ENCODE assay signal across 14 cellular contexts in genomic region chr11:102438311-102439062, GRCh38. TPM values are rescaled to one million over a fixed set of nuclear protein-coding genes. Genes with fewer than 3 reads are reported as not detected.
DNase-seq lines count a peak whose midpoint lies in the region; ATAC-seq, FAIRE-seq and TF ChIP-seq lines count a peak whose summit lies in the region.
"Had no signal": no experiment of that assay in that cellular context is flagged by ENCODE, and none has a peak within 500 bp of the region (broad histone marks: within the 10 kb centered on the region; RNA-seq: fewer than 3 reads in every experiment).

No MANE protein-coding gene starts in this region.

- DNase-seq in HepG2 (ENCODE audit: low spot score) (peak; percentile 19), right lobe of liver (no peak), mucosa of descending colon (peak in 1 of 3 donors; percentile 52), vagina (ENCODE audit: extremely low spot score in 2 of 2) (no peak), NCI-H446 (lab: John Stamatoyannopoulos, UW) (no peak), omental fat pad (ENCODE audit: low spot score) (no peak)
- peak; percentile 47 for DNase-seq in activated naive CD4-positive, alpha-beta T cell treated with anti-CD3 and anti-CD28 coated beads for 36 hours
- DNase-seq: NCI-H2107, WERI-Rb-1 had no signal

- POLR2A ChIA-PET in HepG2 (lab: Yijun Ruan, JAX) = interaction anchor here (0.9 to 1.1 kb wide), 2 partner anchors 11 to 13 kb away, joined by 3 to 7 read pairs; no protein-coding TSS in a partner anchor

- peaks cover 11% of the 10 kb centered on the region; the same call in 1 of the 2 replicates for H3K9me3 ChIP-seq in HepG2 (ENCODE audit: low read length)
- no peaks in the 10 kb centered on the region for H3K9me3 ChIP-seq in right lobe of liver
- peaks cover 2% of the 10 kb centered on the region for H3K9me3 ChIP-seq in mucosa of descending colon
- H3K9me3 ChIP-seq in vagina = no peaks in the 10 kb centered on the region
- H3K9me3 ChIP-seq: esophagus muscularis mucosa had no signal

- peaks cover 83% of the 10 kb centered on the region for H3K79me2 ChIP-seq in HepG2 (ENCODE audit: insufficient read depth, low read length)

- CTCF ChIA-PET in HepG2 (lab: Yijun Ruan, JAX; ENCODE audit: low intra/inter-chr PET ratio, low total read pairs) = no interaction called here
- CTCF ChIA-PET in activated naive CD4-positive, alpha-beta T cell treated with anti-CD3 and anti-CD28 coated beads for 36 hours (lab: Charles Lee) = interaction anchor here (0.6 to 1.7 kb wide), 4 partner anchors 16 to 97 kb away, joined by 3 to 5 read pairs (median 4); no protein-coding TSS in a partner anchor

- peaks cover 46% of the 10 kb centered on the region for H3K4me1 ChIP-seq in HepG2 (ENCODE audit: insufficient read depth, low read length)
- no peaks in the 10 kb centered on the region for H3K4me1 ChIP-seq in right lobe of liver
- no peaks in the 10 kb centered on the region for H3K4me1 ChIP-seq in mucosa of descending colon (ENCODE audit: low read depth)
- H3K4me1 ChIP-seq in vagina = peaks cover 13% of the 10 kb centered on the region

- H3K4me1 Mint-ChIP-seq in activated naive CD4-positive, alpha-beta T cell treated with anti-CD3 and anti-CD28 coated beads for 36 hours (ENCODE audit: low read depth) = peaks cover 91% of the 10 kb centered on the region

- no peaks in the 10 kb centered on the region for H3K27me3 Mint-ChIP-seq in activated naive CD4-positive, alpha-beta T cell treated with anti-CD3 and anti-CD28 coated beads for 36 hours (ENCODE audit: low read depth)
- H3K27me3 Mint-ChIP-seq: type B pancreatic cell had no signal

- TF ChIP-seq RAD21 in HepG2 (CRISPR knock-in tag; IDR thresholded peaks at IDR 0.05) = no peak

- H3K9me3 Mint-ChIP-seq in activated naive CD4-positive, alpha-beta T cell treated with anti-CD3 and anti-CD28 coated beads for 36 hours = peaks cover 8% of the 10 kb centered on the region

- H2AFZ ChIP-seq in HepG2 (ENCODE audit: low read length) = no peak overlapping the region

- H3K36me3 Mint-ChIP-seq in activated naive CD4-positive, alpha-beta T cell treated with anti-CD3 and anti-CD28 coated beads for 36 hours (ENCODE audit: low read depth) = peaks cover 55% of the 10 kb centered on the region

- ATAC-seq in HepG2 (peak; percentile 61), right lobe of liver (no peak), mucosa of descending colon (peak; percentile 27), GM18511 (IDR thresholded peaks at IDR 0.05; ENCODE audit: unreplicated experiment) (no peak), omental fat pad (ENCODE audit: low FRiP score) (no peak)

- intact Hi-C loops in HepG2 (cut with micrococcal nuclease; ENCODE audit: unreplicated experiment) = no loop called here
- intact Hi-C loops in right lobe of liver (cut with DNase I) = no loop called here
- intact Hi-C loops in activated naive CD4-positive, alpha-beta T cell treated with anti-CD3 and anti-CD28 coated beads for 36 hours (cut with micrococcal nuclease) = loop anchor here (1.0 kb wide), 1 partner anchor 8 kb away; no protein-coding TSS in a partner anchor
- intact Hi-C loops in mucosa of descending colon (cut with DNase I, micrococcal nuclease) = no loop called here
- intact Hi-C loops in vagina (cut with DNase I) = no loop called here

- H3K27ac ChIP-seq in HepG2 (ENCODE audit: extremely low read length, insufficient read depth, low read length) (no peak overlapping the region), right lobe of liver (no peak overlapping the region), vagina (no peak overlapping the region)
- H3K27ac ChIP-seq: esophagus muscularis mucosa, WERI-Rb-1 had no signal

- no peak overlapping the region for H3K9ac ChIP-seq in HepG2 (ENCODE audit: insufficient read depth, low read depth, low read length)

- TF ChIP-seq POLR2A in HepG2 (IDR thresholded peaks at IDR 0.05; ENCODE audit: insufficient read depth in 1 of 2, low read depth in 2 of 2, low read length in 2 of 2) = no peak
- TF ChIP-seq POLR2A in right lobe of liver (IDR thresholded peaks at IDR 0.05) = no peak
- no peak for TF ChIP-seq POLR2A in vagina (IDR thresholded peaks at IDR 0.05)

- H3K36me3 ChIP-seq in HepG2 (replicated peaks in 1 of 2; ENCODE audit: control insufficient read depth in 1 of 2, insufficient read depth in 2 of 2, low read length in 2 of 2) (peaks cover 10 to 49% of the 10 kb centered on the region in 2 experiments), right lobe of liver (no peaks in the 10 kb centered on the region), mucosa of descending colon (ENCODE audit: low read depth) (no peaks in the 10 kb centered on the region), vagina (no peaks in the 10 kb centered on the region)

- FAIRE-seq in HepG2 (lab: Jason Lieb, UNC) = no peak
- FAIRE-seq: colon had no signal

- in situ Hi-C loops in HepG2 (cut with HindIII; ENCODE audit: extremely low pct_ligation_motif_present, low pct_unique_long_range_greater_than_20kb) = no loop called here

- no TSS peak for BruUV-seq in HepG2 (replicated peaks; lab: Mats Ljungman, UMichigan)

- 61% methylated on average over 16 of the region's 18 CpGs for WGBS in HepG2 (ENCODE audit: low lambda C conversion rate)
- 89% methylated on average over 7 of the region's 18 CpGs for whole genome bisulfite sequencing in right lobe of liver (ENCODE audit: insufficient coverage, low coverage, low lambda C conversion rate, missing lambda C conversion rate)

- peak overlapping the region; percentile 27 for H3K4me3 Mint-ChIP-seq in activated naive CD4-positive, alpha-beta T cell treated with anti-CD3 and anti-CD28 coated beads for 36 hours
- H3K4me3 Mint-ChIP-seq: type B pancreatic cell had no signal

- TF ChIP-seq EP300 in HepG2 (IDR thresholded peaks at IDR 0.05; ENCODE audit: low read depth in 2 of 2, low read length in 2 of 2) (no peak), HepG2 (CRISPR knock-in tag; IDR thresholded peaks at IDR 0.05; ENCODE audit: borderline replicate concordance) (no peak)

- H3K27me3 ChIP-seq in HepG2 (ENCODE audit: control insufficient read depth in 1 of 2, insufficient read depth in 2 of 2, low read length in 2 of 2) (no peaks in the 10 kb centered on the region), right lobe of liver (no peaks in the 10 kb centered on the region), vagina (no peaks in the 10 kb centered on the region)
- H3K27me3 ChIP-seq: esophagus muscularis mucosa had no signal

- H3K4me3 ChIP-seq in HepG2 (replicated peaks in 1 of 3; ENCODE audit: insufficient read depth in 1 of 3, low read depth in 2 of 3, low read length in 3 of 3) (no peak overlapping the region), right lobe of liver (no peak overlapping the region), mucosa of descending colon (no peak overlapping the region), vagina (no peak overlapping the region)
- H3K4me3 ChIP-seq: esophagus muscularis mucosa, lung had no signal

- H4K20me1 ChIP-seq in HepG2 (ENCODE audit: insufficient read depth, low read length) = peaks cover 55% of the 10 kb centered on the region

- peak overlapping the region; percentile 69 for H3K27ac Mint-ChIP-seq in activated naive CD4-positive, alpha-beta T cell treated with anti-CD3 and anti-CD28 coated beads for 36 hours
- H3K27ac Mint-ChIP-seq: type B pancreatic cell had no signal

- H3K4me2 ChIP-seq in HepG2 (ENCODE audit: low read depth, low read length) = no peak overlapping the region

- no peak for TF ChIP-seq CTCF in HepG2 (CRISPR knock-in tag; IDR thresholded peaks at IDR 0.05)
- no peak for TF ChIP-seq CTCF in right lobe of liver (IDR thresholded peaks at IDR 0.05)
- no peak for TF ChIP-seq CTCF in mucosa of descending colon (IDR thresholded peaks at IDR 0.05)
- no peak for TF ChIP-seq CTCF in vagina (IDR thresholded peaks at IDR 0.05)
- TF ChIP-seq CTCF in omental fat pad (IDR thresholded peaks at IDR 0.05) = no peak

RNA-seq across cellular contexts. Expression of gene TMEM123, which starts 14.1 kb away (rescaled TPM):
- total RNA-seq in HepG2 (2016; rRNA removed; fragmentation: Illumina TruSeq; extraction: Trizol) = 265 and 365 TPM in 2 replicates
- 106 and 111 TPM in 2 replicates for total RNA-seq in HepG2 (2016; cell fraction: cytosol; rRNA removed; fragmentation: Illumina TruSeq; extraction: Trizol; ENCODE audit: low read depth)
- 253 and 367 TPM in 2 replicates for total RNA-seq in HepG2 (2016; cell fraction: insoluble cytoplasmic fraction; rRNA removed; fragmentation: Illumina TruSeq; extraction: Trizol)
- total RNA-seq in HepG2 (2016; cell fraction: membrane; rRNA removed; fragmentation: Illumina TruSeq; extraction: Trizol) = 267 and 271 TPM in 2 replicates
- total RNA-seq in HepG2 (2016; cell fraction: nucleus; rRNA removed; fragmentation: Illumina TruSeq; extraction: Trizol) = 271 and 302 TPM in 2 replicates
- polyA plus RNA-seq in HepG2 (2011; rRNA removed) = 2,108 and 2,761 TPM in 2 replicates
- 1,026 and 1,553 TPM in 2 replicates for polyA plus RNA-seq in HepG2 (2011; cell fraction: cytosol; rRNA removed)
- polyA plus RNA-seq in HepG2 (2011; cell fraction: nucleus; rRNA removed) = 209 and 224 TPM in 2 replicates
- 787 and 938 TPM in 2 replicates for polyA plus RNA-seq in HepG2 (2012)
- 159 and 182 TPM in 2 replicates for polyA plus RNA-seq in HepG2 (2016; cell fraction: cytosol; fragmentation: Illumina TruSeq; extraction: Trizol; ENCODE audit: low read depth)
- polyA plus RNA-seq in HepG2 (2016; cell fraction: insoluble cytoplasmic fraction; fragmentation: Illumina TruSeq; extraction: Trizol; ENCODE audit: low read depth) = 316 and 330 TPM in 2 replicates
- polyA plus RNA-seq in HepG2 (2016; cell fraction: membrane; fragmentation: Illumina TruSeq; extraction: Trizol; ENCODE audit: low read depth) = 230 and 256 TPM in 2 replicates
- 368 and 391 TPM in 2 replicates for polyA plus RNA-seq in HepG2 (2016; cell fraction: nucleus; fragmentation: Illumina TruSeq; extraction: Trizol; ENCODE audit: insufficient read depth, low read depth)
- 117 and 454 TPM in 2 replicates for polyA minus RNA-seq in HepG2 (2011; rRNA and poly(A)+ RNA removed; ENCODE audit: low replicate concordance)
- 1,086 and 1,277 TPM in 2 replicates for polyA minus RNA-seq in HepG2 (2011; cell fraction: cytosol; rRNA and poly(A)+ RNA removed)
- 441 and 760 TPM in 2 replicates for polyA minus RNA-seq in HepG2 (2011; cell fraction: nucleus; rRNA and poly(A)+ RNA removed)
- total RNA-seq in right lobe of liver = 100 to 1,000 TPM; 173 to 557 (median 229) TPM
- total RNA-seq in activated naive CD4-positive, alpha-beta T cell treated with anti-CD3 and anti-CD28 coated beads for 36 hours = 100 to 1,000 TPM; 232 to 255 TPM
- 100 to 1,000 TPM; 153 to 205 (median 157) TPM for total RNA-seq in mucosa of descending colon
- total RNA-seq in vagina = 156 TPM
- total RNA-seq in omental fat pad = 100 to 1,000 TPM in 2 of 4 donors, 10 to 100 TPM in 2; 81.8 to 109 (median 98.8) TPM

Comparison
In these comparisons a context has a peak if more than half of its experiments do, and no peak if none do; other contexts are left out.
1. ATAC-seq: peak in HepG2 (single experiment) and mucosa of descending colon (single experiment); none in right lobe of liver (0 of 4), GM18511 (single experiment) and omental fat pad (single experiment).
2. DNase-seq: peak in HepG2 (single experiment) and activated naive CD4-positive, alpha-beta T cell treated with anti-CD3 and anti-CD28 coated beads for 36 hours (single experiment); none in right lobe of liver (0 of 3), vagina (0 of 2), NCI-H446 (0 of 2) and omental fat pad (single experiment).